1 cellular context compared by ENCODE assay signal in genomic region chr22:42648368-42649260, GRCh38.
A peak's percentile ranks its signal among the peaks of the same experiment; 100 is the strongest.
TF ChIP-seq lines count a peak whose summit lies in the region.

No MANE protein-coding gene starts in this region.

TF ChIP-seq in GM12878, 131 proteins besides CTCF, POLR2A, EP300 and RAD21 (continued from another document and continues in another):
- TF ChIP-seq NR2C2 (IDR thresholded peaks at IDR 0.05; ENCODE audit: borderline replicate concordance, control insufficient read depth, insufficient read length, low read depth) (no peak), ZNF622 (IDR thresholded peaks at IDR 0.05) (no peak), HDAC6 (IDR thresholded peaks at IDR 0.05; ENCODE audit: unreplicated experiment) (no peak), IRF5 (IDR thresholded peaks at IDR 0.05; ENCODE audit: borderline replicate concordance) (no peak), CREM (IDR thresholded peaks at IDR 0.05; ENCODE audit: low read depth) (no peak), BACH1 (IDR thresholded peaks at IDR 0.05; ENCODE audit: borderline replicate concordance) (0 out of 2 replicates have a peak, but pooled peaks have one; percentile 12), NR2F1 (conservative IDR thresholded peaks at IDR 0.05) (no peak), CUX1 (IDR thresholded peaks at IDR 0.05; ENCODE audit: insufficient replicate concordance, low read depth, low read length) (no peak), NKRF (conservative IDR thresholded peaks at IDR 0.05) (peak; percentile 61; the same call in 1 of the 2 replicates), FOXK2 (IDR thresholded peaks at IDR 0.05) (no peak), TCF12 (IDR thresholded peaks at IDR 0.05; ENCODE audit: low read depth, low read length) (no peak), SMARCA5 (IDR thresholded peaks at IDR 0.05) (peak; percentile 60), JUND (IDR thresholded peaks at IDR 0.05; ENCODE audit: low read depth, low read length) (no peak), NRF1 (conservative IDR thresholded peaks at IDR 0.05; ENCODE audit: low read depth, low read length) (no peak), SMC3 (IDR thresholded peaks at IDR 0.05; ENCODE audit: borderline replicate concordance, low read length) (no peak), TCF3 (IDR thresholded peaks at IDR 0.05; ENCODE audit: borderline replicate concordance, insufficient read depth, low read depth, low read length) (no peak), PBX3 (IDR thresholded peaks at IDR 0.05; ENCODE audit: insufficient replicate concordance, low read depth, low read length) (peak; percentile 39), FOXM1 (IDR thresholded peaks at IDR 0.05; ENCODE audit: low read depth, low read length) (no peak), BCL11A (IDR thresholded peaks at IDR 0.05; ENCODE audit: low read depth, low read length) (no peak), RCOR1 (conservative IDR thresholded peaks at IDR 0.05; ENCODE audit: low read depth, low read length) (no peak), MEF2A (IDR thresholded peaks at IDR 0.05; ENCODE audit: insufficient read depth, low read depth, low read length) (no peak), CBX5 (IDR thresholded peaks at IDR 0.05; ENCODE audit: low read depth) (no peak), STAT1 (conservative IDR thresholded peaks at IDR 0.05) (no peak), ZBED1 (IDR thresholded peaks at IDR 0.05; ENCODE audit: borderline replicate concordance) (no peak), WRNIP1 (IDR thresholded peaks at IDR 0.05; ENCODE audit: borderline replicate concordance, low read depth, low read length) (no peak), BHLHE40 (IDR thresholded peaks at IDR 0.05; ENCODE audit: borderline replicate concordance in 1 of 2, low read depth in 2 of 2, low read length in 1 of 2) (peak; percentile 20 to 61; a peak in 2 of 4 replicates), SPI1 (IDR thresholded peaks at IDR 0.05; ENCODE audit: borderline replicate concordance, insufficient read depth, low read depth, low read length) (no peak), TBL1XR1 (IDR thresholded peaks at IDR 0.05; ENCODE audit: low read depth, low read length) (no peak), STAT3 (IDR thresholded peaks at IDR 0.05; ENCODE audit: low read depth, low read length) (no peak), RELB (IDR thresholded peaks at IDR 0.05; ENCODE audit: low read depth) (no peak), SREBF1 (IDR thresholded peaks at IDR 0.05; ENCODE audit: low read length) (no peak), ZNF217 (IDR thresholded peaks at IDR 0.05) (no peak), RBBP5 (conservative IDR thresholded peaks at IDR 0.05) (no peak), CHD1 (IDR thresholded peaks at IDR 0.05; ENCODE audit: low read depth, low read length) (no peak), TCF7 (IDR thresholded peaks at IDR 0.05; ENCODE audit: borderline replicate concordance) (no peak)
- TF ChIP-seq, protein P1, sequence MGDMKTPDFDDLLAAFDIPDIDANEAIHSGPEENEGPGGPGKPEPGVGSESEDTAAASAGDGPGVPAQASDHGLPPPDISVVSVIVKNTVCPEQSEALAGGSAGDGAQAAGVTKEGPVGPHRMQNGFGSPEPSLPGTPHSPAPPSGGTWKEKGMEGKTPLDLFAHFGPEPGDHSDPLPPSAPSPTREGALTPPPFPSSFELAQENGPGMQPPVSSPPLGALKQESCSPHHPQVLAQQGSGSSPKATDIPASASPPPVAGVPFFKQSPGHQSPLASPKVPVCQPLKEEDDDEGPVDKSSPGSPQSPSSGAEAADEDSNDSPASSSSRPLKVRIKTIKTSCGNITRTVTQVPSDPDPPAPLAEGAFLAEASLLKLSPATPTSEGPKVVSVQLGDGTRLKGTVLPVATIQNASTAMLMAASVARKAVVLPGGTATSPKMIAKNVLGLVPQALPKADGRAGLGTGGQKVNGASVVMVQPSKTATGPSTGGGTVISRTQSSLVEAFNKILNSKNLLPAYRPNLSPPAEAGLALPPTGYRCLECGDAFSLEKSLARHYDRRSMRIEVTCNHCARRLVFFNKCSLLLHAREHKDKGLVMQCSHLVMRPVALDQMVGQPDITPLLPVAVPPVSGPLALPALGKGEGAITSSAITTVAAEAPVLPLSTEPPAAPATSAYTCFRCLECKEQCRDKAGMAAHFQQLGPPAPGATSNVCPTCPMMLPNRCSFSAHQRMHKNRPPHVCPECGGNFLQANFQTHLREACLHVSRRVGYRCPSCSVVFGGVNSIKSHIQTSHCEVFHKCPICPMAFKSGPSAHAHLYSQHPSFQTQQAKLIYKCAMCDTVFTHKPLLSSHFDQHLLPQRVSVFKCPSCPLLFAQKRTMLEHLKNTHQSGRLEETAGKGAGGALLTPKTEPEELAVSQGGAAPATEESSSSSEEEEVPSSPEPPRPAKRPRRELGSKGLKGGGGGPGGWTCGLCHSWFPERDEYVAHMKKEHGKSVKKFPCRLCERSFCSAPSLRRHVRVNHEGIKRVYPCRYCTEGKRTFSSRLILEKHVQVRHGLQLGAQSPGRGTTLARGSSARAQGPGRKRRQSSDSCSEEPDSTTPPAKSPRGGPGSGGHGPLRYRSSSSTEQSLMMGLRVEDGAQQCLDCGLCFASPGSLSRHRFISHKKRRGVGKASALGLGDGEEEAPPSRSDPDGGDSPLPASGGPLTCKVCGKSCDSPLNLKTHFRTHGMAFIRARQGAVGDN (IDR thresholded peaks at IDR 0.05) = no peak
- TF ChIP-seq, protein P2, sequence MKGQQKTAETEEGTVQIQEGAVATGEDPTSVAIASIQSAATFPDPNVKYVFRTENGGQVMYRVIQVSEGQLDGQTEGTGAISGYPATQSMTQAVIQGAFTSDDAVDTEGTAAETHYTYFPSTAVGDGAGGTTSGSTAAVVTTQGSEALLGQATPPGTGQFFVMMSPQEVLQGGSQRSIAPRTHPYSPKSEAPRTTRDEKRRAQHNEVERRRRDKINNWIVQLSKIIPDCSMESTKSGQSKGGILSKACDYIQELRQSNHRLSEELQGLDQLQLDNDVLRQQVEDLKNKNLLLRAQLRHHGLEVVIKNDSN (IDR thresholded peaks at IDR 0.05; ENCODE audit: borderline replicate concordance, extremely low read length, insufficient read depth, low read depth, low read length) = no peak
- TF ChIP-seq, protein P3, sequence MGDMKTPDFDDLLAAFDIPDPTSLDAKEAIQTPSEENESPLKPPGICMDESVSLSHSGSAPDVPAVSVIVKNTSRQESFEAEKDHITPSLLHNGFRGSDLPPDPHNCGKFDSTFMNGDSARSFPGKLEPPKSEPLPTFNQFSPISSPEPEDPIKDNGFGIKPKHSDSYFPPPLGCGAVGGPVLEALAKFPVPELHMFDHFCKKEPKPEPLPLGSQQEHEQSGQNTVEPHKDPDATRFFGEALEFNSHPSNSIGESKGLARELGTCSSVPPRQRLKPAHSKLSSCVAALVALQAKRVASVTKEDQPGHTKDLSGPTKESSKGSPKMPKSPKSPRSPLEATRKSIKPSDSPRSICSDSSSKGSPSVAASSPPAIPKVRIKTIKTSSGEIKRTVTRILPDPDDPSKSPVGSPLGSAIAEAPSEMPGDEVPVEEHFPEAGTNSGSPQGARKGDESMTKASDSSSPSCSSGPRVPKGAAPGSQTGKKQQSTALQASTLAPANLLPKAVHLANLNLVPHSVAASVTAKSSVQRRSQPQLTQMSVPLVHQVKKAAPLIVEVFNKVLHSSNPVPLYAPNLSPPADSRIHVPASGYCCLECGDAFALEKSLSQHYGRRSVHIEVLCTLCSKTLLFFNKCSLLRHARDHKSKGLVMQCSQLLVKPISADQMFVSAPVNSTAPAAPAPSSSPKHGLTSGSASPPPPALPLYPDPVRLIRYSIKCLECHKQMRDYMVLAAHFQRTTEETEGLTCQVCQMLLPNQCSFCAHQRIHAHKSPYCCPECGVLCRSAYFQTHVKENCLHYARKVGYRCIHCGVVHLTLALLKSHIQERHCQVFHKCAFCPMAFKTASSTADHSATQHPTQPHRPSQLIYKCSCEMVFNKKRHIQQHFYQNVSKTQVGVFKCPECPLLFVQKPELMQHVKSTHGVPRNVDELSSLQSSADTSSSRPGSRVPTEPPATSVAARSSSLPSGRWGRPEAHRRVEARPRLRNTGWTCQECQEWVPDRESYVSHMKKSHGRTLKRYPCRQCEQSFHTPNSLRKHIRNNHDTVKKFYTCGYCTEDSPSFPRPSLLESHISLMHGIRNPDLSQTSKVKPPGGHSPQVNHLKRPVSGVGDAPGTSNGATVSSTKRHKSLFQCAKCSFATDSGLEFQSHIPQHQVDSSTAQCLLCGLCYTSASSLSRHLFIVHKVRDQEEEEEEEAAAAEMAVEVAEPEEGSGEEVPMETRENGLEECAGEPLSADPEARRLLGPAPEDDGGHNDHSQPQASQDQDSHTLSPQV (IDR thresholded peaks at IDR 0.05) = no peak
